19 cellular contexts compared by ENCODE assay signal in genomic region chr4:56445699-56446098, GRCh38. TPM values are rescaled to one million over a fixed set of nuclear protein-coding genes. Genes with fewer than 3 reads are reported as not detected.
DNase-seq lines count a peak whose midpoint lies in the region; ATAC-seq and TF ChIP-seq lines count a peak whose summit lies in the region.
"Had no signal": no experiment of that assay in that cellular context is flagged by ENCODE, and none has a peak within 500 bp of the region (broad histone marks: within the 10 kb centered on the region; RNA-seq: fewer than 3 reads in every experiment).

No MANE protein-coding gene starts in this region.

- no peak for TF ChIP-seq CTCF in activated CD8-positive, alpha-beta T cell treated with anti-CD3 and anti-CD28 coated beads for 36 hours (IDR thresholded peaks at IDR 0.05)
- TF ChIP-seq CTCF in Loucy (conservative IDR thresholded peaks at IDR 0.05; ENCODE audit: low read length) (no peak), choroid plexus epithelial cell (conservative IDR thresholded peaks at IDR 0.05; ENCODE audit: low read depth, low read length) (no peak)

- H4K20me1 ChIP-seq in Loucy (ENCODE audit: insufficient read depth, low read length, poor library complexity, severe bottlenecking): peaks cover 81% of the 10 kb centered on the region

- H3K4me3 ChIP-seq in Loucy (ENCODE audit: low read length, poor library complexity, severe bottlenecking) (peak overlapping the region; percentile 0), choroid plexus epithelial cell (ENCODE audit: low read depth, low read length) (no peak overlapping the region)

- peaks cover 49% of the 10 kb centered on the region for H3K4me1 ChIP-seq in Loucy (ENCODE audit: insufficient read depth, low read length, poor library complexity, severe bottlenecking)

- no peaks in the 10 kb centered on the region for H3K9me3 ChIP-seq in Loucy (ENCODE audit: insufficient read depth, low read depth, low read length)
- H3K9me3 ChIP-seq: SK-N-SH had no signal

- H3K9me3 Mint-ChIP-seq in activated CD8-positive, alpha-beta T cell treated with anti-CD3 and anti-CD28 coated beads for 36 hours: no peaks in the 10 kb centered on the region
- H3K9me3 Mint-ChIP-seq in activated CD8-positive, alpha-beta T cell treated with anti-CD3 and anti-CD28 coated beads, Interleukin-2, amount 10 ng/mL, durations not matched to agents 7 days and 5 days (ENCODE audit: insufficient read depth): no peaks in the 10 kb centered on the region
- H3K9me3 Mint-ChIP-seq: CD4-positive, alpha-beta memory T cell had no signal

- peak overlapping the region; percentile 64 for H3K27ac Mint-ChIP-seq in activated CD8-positive, alpha-beta T cell treated with anti-CD3 and anti-CD28 coated beads for 36 hours
- H3K27ac Mint-ChIP-seq in activated CD8-positive, alpha-beta T cell treated with anti-CD3 and anti-CD28 coated beads, Interleukin-2, amount 10 ng/mL, durations not matched to agents 7 days and 5 days: no peak overlapping the region
- H3K27ac Mint-ChIP-seq: CD4-positive, alpha-beta memory T cell had no signal

- no peaks in the 10 kb centered on the region for H3K9me2 ChIP-seq in Loucy (replicated peaks; ENCODE audit: low read depth, low read length)
- H3K9me2 ChIP-seq: SK-N-SH had no signal

- peaks cover 77% of the 10 kb centered on the region for H3K79me2 ChIP-seq in Loucy (ENCODE audit: insufficient read depth, low read length)

- no peaks in the 10 kb centered on the region for H3F3A ChIP-seq in Loucy (ENCODE audit: low read depth)

- POLR2A ChIA-PET in activated CD8-positive, alpha-beta T cell treated with anti-CD3 and anti-CD28 coated beads for 36 hours (lab: Charles Lee): interaction anchor here (2.9 to 6.0 kb wide), 2 partner anchors 9 to 14 kb away, joined by 22 to 56 read pairs; partner anchors contain the start of genes PAICS and PPAT
- POLR2A ChIA-PET in activated CD8-positive, alpha-beta T cell treated with anti-CD3 and anti-CD28 coated beads, Interleukin-2, amount 10 ng/mL, durations not matched to agents 7 days and 5 days (lab: Charles Lee): interaction anchor here (2.2 kb wide), 1 partner anchor 10 kb away, joined by 8 read pairs; the partner anchor contains the start of genes PAICS and PPAT

- peak overlapping the region; percentile 68 for H3K4me2 ChIP-seq in Loucy (ENCODE audit: low read depth, low read length, poor library complexity, severe bottlenecking)
- H3K4me2 ChIP-seq: SK-N-SH had no signal

- peaks cover 80% of the 10 kb centered on the region for H3K36me3 ChIP-seq in Loucy (ENCODE audit: insufficient read depth, low read length)

- peaks cover 47% of the 10 kb centered on the region for H3K4me1 Mint-ChIP-seq in activated CD8-positive, alpha-beta T cell treated with anti-CD3 and anti-CD28 coated beads for 36 hours (ENCODE audit: low read depth)
- H3K4me1 Mint-ChIP-seq in activated CD8-positive, alpha-beta T cell treated with anti-CD3 and anti-CD28 coated beads, Interleukin-2, amount 10 ng/mL, durations not matched to agents 7 days and 5 days (ENCODE audit: low read depth): peaks cover 37% of the 10 kb centered on the region

- CTCF ChIA-PET in activated CD8-positive, alpha-beta T cell treated with anti-CD3 and anti-CD28 coated beads for 36 hours (lab: Charles Lee): no interaction called here
- CTCF ChIA-PET in activated CD8-positive, alpha-beta T cell treated with anti-CD3 and anti-CD28 coated beads, Interleukin-2, amount 10 ng/mL, durations not matched to agents 7 days and 5 days (lab: Charles Lee): interaction anchor here (1.8 to 2.4 kb wide), 2 partner anchors 13 to 23 kb away, joined by 6 to 7 read pairs; no protein-coding TSS in a partner anchor

- no peaks in the 10 kb centered on the region for H3K27me3 Mint-ChIP-seq in activated CD8-positive, alpha-beta T cell treated with anti-CD3 and anti-CD28 coated beads for 36 hours
- no peaks in the 10 kb centered on the region for H3K27me3 Mint-ChIP-seq in activated CD8-positive, alpha-beta T cell treated with anti-CD3 and anti-CD28 coated beads, Interleukin-2, amount 10 ng/mL, durations not matched to agents 7 days and 5 days (ENCODE audit: low read depth)
- H3K27me3 Mint-ChIP-seq: CD4-positive, alpha-beta memory T cell had no signal

- DNase-seq in activated CD8-positive, alpha-beta T cell treated with anti-CD3 and anti-CD28 coated beads for 36 hours: peak; percentile 17
- DNase-seq in activated CD8-positive, alpha-beta T cell treated with anti-CD3 and anti-CD28 coated beads, Interleukin-2, amount 10 ng/mL, durations not matched to agents 7 days and 5 days: no peak
- DNase-seq in choroid plexus epithelial cell (ENCODE audit: low read depth) (peak; percentile 37), NCI-H524 treated with DMSO at 0.1 percent for 48 hours (lab: John Stamatoyannopoulos, UW) (no peak), cerebellar cortex (ENCODE audit: low spot score) (no peak)
- DNase-seq: Calu3; CD4-positive, alpha-beta memory T cell; DMS53; Karpas-422; NCI-H1417 treated with DMSO at 0.1 percent for 48 hours; NCI-H1930; NCI-H2171; NCI-H774; SK-N-SH had no signal

- H3K27me3 ChIP-seq in Loucy (ENCODE audit: insufficient read depth, low read length, poor library complexity, severe bottlenecking): no peaks in the 10 kb centered on the region

- H3K9ac ChIP-seq in Loucy (ENCODE audit: low read depth, low read length, poor library complexity, severe bottlenecking): no peak overlapping the region
- H3K9ac ChIP-seq: SK-N-SH had no signal

- ATAC-seq in activated CD8-positive, alpha-beta T cell treated with anti-CD3 and anti-CD28 coated beads for 36 hours: no peak
- no peak for ATAC-seq in activated CD8-positive, alpha-beta T cell treated with anti-CD3 and anti-CD28 coated beads, Interleukin-2, amount 10 ng/mL, durations not matched to agents 7 days and 5 days
- ATAC-seq: Panc1, Right ventricle myocardium inferior had no signal

- intact Hi-C loops in activated CD8-positive, alpha-beta T cell treated with anti-CD3 and anti-CD28 coated beads for 36 hours (cut with micrococcal nuclease): no loop called here

- H3K4me3 Mint-ChIP-seq in activated CD8-positive, alpha-beta T cell treated with anti-CD3 and anti-CD28 coated beads for 36 hours: no peak overlapping the region
- H3K4me3 Mint-ChIP-seq in activated CD8-positive, alpha-beta T cell treated with anti-CD3 and anti-CD28 coated beads, Interleukin-2, amount 10 ng/mL, durations not matched to agents 7 days and 5 days: no peak overlapping the region
- H3K4me3 Mint-ChIP-seq: CD4-positive, alpha-beta memory T cell had no signal

- H3K36me3 Mint-ChIP-seq in activated CD8-positive, alpha-beta T cell treated with anti-CD3 and anti-CD28 coated beads for 36 hours (ENCODE audit: low read depth): peaks cover 69% of the 10 kb centered on the region
- peaks cover 63% of the 10 kb centered on the region for H3K36me3 Mint-ChIP-seq in activated CD8-positive, alpha-beta T cell treated with anti-CD3 and anti-CD28 coated beads, Interleukin-2, amount 10 ng/mL, durations not matched to agents 7 days and 5 days (ENCODE audit: low read depth)

- no peak overlapping the region for H2AFZ ChIP-seq in Loucy (ENCODE audit: low read length)

RNA-seq across cellular contexts. Expression of gene PAICS, which starts 9.6 kb away (rescaled TPM):
- total RNA-seq in activated CD8-positive, alpha-beta T cell treated with anti-CD3 and anti-CD28 coated beads for 36 hours: 100 to 1,000 TPM; 436 to 437 TPM
- total RNA-seq in activated CD8-positive, alpha-beta T cell treated with anti-CD3 and anti-CD28 coated beads, Interleukin-2, amount 10 ng/mL, durations not matched to agents 7 days and 5 days: 100 to 1,000 TPM; 180 to 188 TPM

RNA-seq across cellular contexts. Expression of gene PPAT, which starts 10.3 kb away (rescaled TPM):
- 10 to 100 TPM; 44.1 to 46.9 TPM for total RNA-seq in activated CD8-positive, alpha-beta T cell treated with anti-CD3 and anti-CD28 coated beads for 36 hours
- total RNA-seq in activated CD8-positive, alpha-beta T cell treated with anti-CD3 and anti-CD28 coated beads, Interleukin-2, amount 10 ng/mL, durations not matched to agents 7 days and 5 days: 10 to 100 TPM; 29.0 to 32.5 TPM

RNA-seq across cellular contexts. Expression of gene SRP72, which starts 21.7 kb away (rescaled TPM):
- total RNA-seq in activated CD8-positive, alpha-beta T cell treated with anti-CD3 and anti-CD28 coated beads for 36 hours: 100 to 1,000 TPM; 165 to 176 TPM
- total RNA-seq in activated CD8-positive, alpha-beta T cell treated with anti-CD3 and anti-CD28 coated beads, Interleukin-2, amount 10 ng/mL, durations not matched to agents 7 days and 5 days: 100 to 1,000 TPM; 131 to 132 TPM

RNA-seq across cellular contexts. Expression of gene AASDH, which starts 58.4 kb away (rescaled TPM):
- total RNA-seq in activated CD8-positive, alpha-beta T cell treated with anti-CD3 and anti-CD28 coated beads for 36 hours: 10 to 100 TPM; 14.5 to 14.7 TPM
- 1 to 10 TPM; 8.5 to 9.9 TPM for total RNA-seq in activated CD8-positive, alpha-beta T cell treated with anti-CD3 and anti-CD28 coated beads, Interleukin-2, amount 10 ng/mL, durations not matched to agents 7 days and 5 days

RNA-seq across cellular contexts. Expression of gene ARL9, which starts 59.9 kb away (rescaled TPM):
- total RNA-seq in activated CD8-positive, alpha-beta T cell treated with anti-CD3 and anti-CD28 coated beads for 36 hours: under 1 TPM; 0.16 to 0.25 TPM
- total RNA-seq in activated CD8-positive, alpha-beta T cell treated with anti-CD3 and anti-CD28 coated beads, Interleukin-2, amount 10 ng/mL, durations not matched to agents 7 days and 5 days: under 1 TPM; 0.16 to 0.18 TPM
- total RNA-seq: A172, NCI-H460, Right ventricle myocardium inferior had no signal

Comparison
In these comparisons a context has a peak if more than half of its experiments do, and no peak if none do; other contexts are left out.
1. DNase-seq: peak in activated CD8-positive, alpha-beta T cell treated with anti-CD3 and anti-CD28 coated beads for 36 hours (single experiment) and choroid plexus epithelial cell (single experiment); none in activated CD8-positive, alpha-beta T cell treated with anti-CD3 and anti-CD28 coated beads, Interleukin-2, amount 10 ng/mL, durations not matched to agents 7 days and 5 days (single experiment), NCI-H524 treated with DMSO at 0.1 percent for 48 hours (single experiment) and cerebellar cortex (single experiment).